2 cellular contexts compared by ENCODE assay signal in genomic region chr19:17679526-17680234, GRCh38.
A peak's percentile ranks its signal among the peaks of the same experiment; 100 is the strongest.
TF ChIP-seq lines count a peak whose summit lies in the region.

No MANE protein-coding gene starts in this region.

TF ChIP-seq in K562, 482 proteins besides CTCF, POLR2A, EP300 and RAD21:
- TF ChIP-seq TAF7 (tag; IDR thresholded peaks at IDR 0.05): no peak
- TF ChIP-seq SUPT5H (IDR thresholded peaks at IDR 0.05): 0 out of 2 replicates have a peak, but pooled peaks have one; percentile 22
- no peak for TF ChIP-seq BDP1 (IDR thresholded peaks at IDR 0.05; ENCODE audit: insufficient read depth, insufficient read length)
- no peak for TF ChIP-seq ZZZ3 (IDR thresholded peaks at IDR 0.05)
- TF ChIP-seq POLR2B (IDR thresholded peaks at IDR 0.05; ENCODE audit: low read depth, partially characterized antibody): peak; percentile 30
- TF ChIP-seq HDAC1 (IDR thresholded peaks at IDR 0.05): 0 out of 4 replicates have a peak, but pooled peaks of 1 of the 2 experiments have one; percentile 10
- TF ChIP-seq BCL6 (CRISPR knock-in tag; IDR thresholded peaks at IDR 0.05): no peak
- no peak for TF ChIP-seq CAMTA2 (CRISPR knock-in tag; conservative IDR thresholded peaks at IDR 0.05)
- no peak for TF ChIP-seq SP1 (CRISPR knock-in tag; IDR thresholded peaks at IDR 0.05)
- TF ChIP-seq DIDO1 (tag; IDR thresholded peaks at IDR 0.05; ENCODE audit: low read depth): 0 out of 2 replicates have a peak, but pooled peaks have one; percentile 5
- no peak for TF ChIP-seq SMC3 (conservative IDR thresholded peaks at IDR 0.05; ENCODE audit: insufficient read depth, low read depth, low read length)
- TF ChIP-seq ZNF224 (CRISPR knock-in tag; IDR thresholded peaks at IDR 0.05): no peak
- no peak for TF ChIP-seq KLF10 (CRISPR knock-in tag; IDR thresholded peaks at IDR 0.05)
- no peak for TF ChIP-seq SMARCC2 (IDR thresholded peaks at IDR 0.05; ENCODE audit: low read depth)

TF ChIP-seq in HEK293T, 16 proteins besides CTCF, POLR2A, EP300 and RAD21:
- TF ChIP-seq SUZ12 (IDR thresholded peaks at IDR 0.05): no peak
- TF ChIP-seq HDGF (IDR thresholded peaks at IDR 0.05; ENCODE audit: borderline replicate concordance): no peak
- TF ChIP-seq L3MBTL2 (conservative IDR thresholded peaks at IDR 0.05): no peak
- TF ChIP-seq, protein P1, sequence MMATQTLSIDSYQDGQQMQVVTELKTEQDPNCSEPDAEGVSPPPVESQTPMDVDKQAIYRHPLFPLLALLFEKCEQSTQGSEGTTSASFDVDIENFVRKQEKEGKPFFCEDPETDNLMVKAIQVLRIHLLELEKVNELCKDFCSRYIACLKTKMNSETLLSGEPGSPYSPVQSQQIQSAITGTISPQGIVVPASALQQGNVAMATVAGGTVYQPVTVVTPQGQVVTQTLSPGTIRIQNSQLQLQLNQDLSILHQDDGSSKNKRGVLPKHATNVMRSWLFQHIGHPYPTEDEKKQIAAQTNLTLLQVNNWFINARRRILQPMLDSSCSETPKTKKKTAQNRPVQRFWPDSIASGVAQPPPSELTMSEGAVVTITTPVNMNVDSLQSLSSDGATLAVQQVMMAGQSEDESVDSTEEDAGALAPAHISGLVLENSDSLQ (IDR thresholded peaks at IDR 0.05): no peak
- TF ChIP-seq TARDBP (IDR thresholded peaks at IDR 0.05): no peak
- TF ChIP-seq ELF4 (IDR thresholded peaks at IDR 0.05): no peak
